ENCODE assay signal across 8 cellular contexts in the genomic region with DNA sequence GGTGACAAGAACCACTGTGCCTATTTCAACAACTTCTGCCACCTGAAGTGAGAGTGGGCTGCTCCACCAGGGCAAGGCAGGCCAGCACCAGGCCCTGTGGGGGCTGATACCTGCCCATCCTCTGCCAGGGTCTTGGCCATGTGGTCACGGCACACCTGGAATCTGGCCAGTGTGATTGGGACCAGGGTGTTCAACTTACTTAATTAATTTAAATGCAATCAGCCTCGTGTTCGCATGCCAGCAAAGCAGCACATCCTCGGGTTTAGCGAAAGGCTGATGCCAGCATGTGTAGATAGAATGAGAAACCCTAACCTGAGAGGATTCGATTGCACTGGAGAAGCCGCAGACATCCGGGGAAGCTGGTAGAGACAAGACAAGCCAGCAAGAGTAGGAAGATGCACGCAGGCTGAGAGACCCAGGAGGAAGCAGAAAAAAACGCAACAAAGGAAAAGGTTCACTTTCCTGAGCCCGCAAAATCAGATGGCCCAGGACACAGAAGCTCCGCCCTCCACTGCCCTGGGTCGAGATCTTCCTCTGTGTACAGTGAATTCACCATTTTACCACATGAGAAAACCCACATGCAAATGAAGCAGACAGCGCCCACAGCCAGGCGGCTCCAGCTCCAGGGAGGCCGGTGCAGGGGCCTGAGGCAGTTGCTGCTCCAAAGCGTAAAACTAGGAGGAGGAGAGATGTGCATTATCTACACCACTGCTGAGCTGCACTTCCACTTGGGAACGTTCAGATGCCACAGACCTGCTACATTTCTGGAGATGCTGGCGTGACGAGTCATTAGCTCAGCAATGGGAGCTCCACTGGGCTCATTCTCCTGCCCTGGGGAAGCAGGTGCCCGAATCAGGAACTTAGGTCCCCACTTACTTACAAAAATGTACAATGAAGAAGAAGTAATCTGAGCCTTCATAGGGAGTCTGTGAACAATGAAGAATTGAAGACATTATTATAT.
DNase-seq lines count a peak whose midpoint lies in the region; ATAC-seq and TF ChIP-seq lines count a peak whose summit lies in the region.

No MANE protein-coding gene starts in this region.

- peak; percentile 30 for DNase-seq in CD14-positive monocyte (ENCODE audit: low spot score)
- DNase-seq in Kasumi-1 (lab: John Stamatoyannopoulos, UW) = peak; percentile 78 to 79
- peak; percentile 22 for DNase-seq in activated effector memory CD4-positive, alpha-beta T cell treated with Interleukin-2 at 50 U/mL for 16 hours
- DNase-seq in stimulated activated CD4-positive, alpha-beta T cell treated with anti-CD3 and anti-CD28 coated beads, Interleukin-4, amount 100 ng/mL, for 48 hours (ENCODE audit: low read depth in 2 of 2) = peak; percentile 4 to 34
- DNase-seq in NK-92 treated with Interleukin-12 subunit alpha and Interleukin-12 subunit beta, amount 100 ng/mL, for 24 hours (lab: John Stamatoyannopoulos, UW) = no peak
- DNase-seq in COLO829 (ENCODE audit: low spot score) = no peak
- DNase-seq in SK-N-SH = no peak

- POLR2A ChIA-PET in SK-N-SH (lab: Yijun Ruan, JAX) = no interaction called here

- no peaks in the 10 kb centered on the region for H3K79me2 ChIP-seq in SK-N-SH (ENCODE audit: insufficient read depth)

- peaks cover 0 to 39% of the 10 kb centered on the region in 2 experiments; a peak in 2 of 4 replicates for H3K4me1 ChIP-seq in SK-N-SH (ENCODE audit: control insufficient read depth in 1 of 2, insufficient read depth in 2 of 2, low read depth in 1 of 2, low read length in 1 of 2)

- H3K27ac Mint-ChIP-seq in CD14-positive monocyte = no peak overlapping the region

- TF ChIP-seq CTCF in CD14-positive monocyte (IDR thresholded peaks at IDR 0.05) (no peak), SK-N-SH (IDR thresholded peaks at IDR 0.05) (no peak)

- H3K4me3 Mint-ChIP-seq in CD14-positive monocyte = peak overlapping the region in 1 of 2 donors; percentile 16

- TF ChIP-seq EP300 in SK-N-SH (IDR thresholded peaks at IDR 0.05; ENCODE audit: borderline replicate concordance in 1 of 2, low read depth in 1 of 2, low read length in 1 of 2) = no peak

- H3K9ac ChIP-seq in SK-N-SH = no peak overlapping the region

- WGBS in SK-N-SH (ENCODE audit: low lambda C conversion rate) = 41% methylated on average over 19 of the region's 21 CpGs

- no peaks in the 10 kb centered on the region for H3F3A ChIP-seq in SK-N-SH (replicated peaks; ENCODE audit: insufficient read depth)

- peak; percentile 98 for ATAC-seq in GM21529 (IDR thresholded peaks at IDR 0.05; ENCODE audit: unreplicated experiment)

- no peaks in the 10 kb centered on the region for H3K36me3 Mint-ChIP-seq in CD14-positive monocyte

- no peaks in the 10 kb centered on the region for H3K27me3 ChIP-seq in SK-N-SH (ENCODE audit: insufficient read depth)

- no peak for TF ChIP-seq RAD21 in SK-N-SH (IDR thresholded peaks at IDR 0.05; ENCODE audit: low read length)

- intact Hi-C loops in CD14-positive monocyte (cut with micrococcal nuclease) = no loop called here

- peaks cover 0 to 7% (median 3%) of the 10 kb centered on the region in 7 donors for H3K9me3 Mint-ChIP-seq in CD14-positive monocyte

- H2AFZ ChIP-seq in SK-N-SH (ENCODE audit: low read depth) = no peak overlapping the region

- H3K27ac ChIP-seq in SK-N-SH (ENCODE audit: low read depth in 2 of 2, low read length in 1 of 2) = peak overlapping the region in 1 of 2 experiments; percentile 74; a peak in 2 of 4 replicates

- CTCF ChIA-PET in SK-N-SH (lab: Yijun Ruan, JAX) = interaction anchor here (0.9 to 3.8 kb wide), 10 partner anchors 9 to 929 kb away, joined by 3 to 16 read pairs (median 4); no protein-coding TSS in a partner anchor

- no peaks in the 10 kb centered on the region for H3K36me3 ChIP-seq in SK-N-SH (replicated peaks in 1 of 2; ENCODE audit: control insufficient read depth in 1 of 2, insufficient read depth in 2 of 2, low read length in 1 of 2)

- H3K4me2 ChIP-seq in SK-N-SH = no peak overlapping the region

- H3K9me3 ChIP-seq in SK-N-SH = no peaks in the 10 kb centered on the region

- H3K4me1 Mint-ChIP-seq in CD14-positive monocyte = peaks cover 4% of the 10 kb centered on the region

- no peaks in the 10 kb centered on the region for H3K9me2 ChIP-seq in SK-N-SH

- no peak overlapping the region for H3K4me3 ChIP-seq in SK-N-SH (ENCODE audit: low read depth in 2 of 2, low read length in 1 of 2)

- H3K27me3 Mint-ChIP-seq in CD14-positive monocyte (ENCODE audit: low read depth in 3 of 3) = peaks cover 3 to 8% (median 3%) of the 10 kb centered on the region in 3 donors

- H4K20me1 ChIP-seq in SK-N-SH (ENCODE audit: insufficient read depth) = no peaks in the 10 kb centered on the region

TF ChIP-seq in SK-N-SH, 30 proteins besides CTCF, POLR2A, EP300 and RAD21:
- no peak for TF ChIP-seq NRF1 (IDR thresholded peaks at IDR 0.05; ENCODE audit: low read depth, low read length)
- TF ChIP-seq FOXM1 (IDR thresholded peaks at IDR 0.05; ENCODE audit: low read depth) = no peak
- TF ChIP-seq RFX5 (IDR thresholded peaks at IDR 0.05; ENCODE audit: low read length) = no peak
- TF ChIP-seq REST (IDR thresholded peaks at IDR 0.05; ENCODE audit: low read depth, low read length) = no peak
- no peak for TF ChIP-seq FOSL2 (IDR thresholded peaks at IDR 0.05; ENCODE audit: borderline replicate concordance, low read depth)
- TF ChIP-seq TCF12 (IDR thresholded peaks at IDR 0.05) = no peak
- TF ChIP-seq POLR2AphosphoS5 (IDR thresholded peaks at IDR 0.05; ENCODE audit: low read depth, low read length) = no peak
- TF ChIP-seq RCOR1 (IDR thresholded peaks at IDR 0.05; ENCODE audit: low read length) = no peak
- no peak for TF ChIP-seq CHD2 (IDR thresholded peaks at IDR 0.05; ENCODE audit: low read length, partially characterized antibody)
- TF ChIP-seq GABPA (IDR thresholded peaks at IDR 0.05; ENCODE audit: low read depth) = no peak
- TF ChIP-seq GATA2 (CRISPR knock-in tag; IDR thresholded peaks at IDR 0.05) = no peak
- TF ChIP-seq SMC3 (IDR thresholded peaks at IDR 0.05; ENCODE audit: low read depth, low read length) = no peak
- no peak for TF ChIP-seq SIN3A (IDR thresholded peaks at IDR 0.05; ENCODE audit: borderline replicate concordance, low read depth, low read length)

Comparison
In these comparisons a context has a peak if more than half of its experiments do, and no peak if none do; other contexts are left out.
1. DNase-seq: peak in CD14-positive monocyte (single experiment), Kasumi-1 (2 of 2), activated effector memory CD4-positive, alpha-beta T cell treated with Interleukin-2 at 50 U/mL for 16 hours (single experiment) and stimulated activated CD4-positive, alpha-beta T cell treated with anti-CD3 and anti-CD28 coated beads, Interleukin-4, amount 100 ng/mL, for 48 hours (2 of 2); none in NK-92 treated with Interleukin-12 subunit alpha and Interleukin-12 subunit beta, amount 100 ng/mL, for 24 hours (single experiment), COLO829 (single experiment) and SK-N-SH (single experiment).